In genomic region chr9:110700953-110701352, GRCh38 we compare ENCODE assay signal across 22 cellular contexts. TPM values are rescaled to one million over a fixed set of nuclear protein-coding genes. Genes with fewer than 3 reads are reported as not detected.
DNase-seq lines count a peak whose midpoint lies in the region; ATAC-seq, FAIRE-seq and TF ChIP-seq lines count a peak whose summit lies in the region.
"Had no signal": no experiment of that assay in that cellular context is flagged by ENCODE, and none has a peak within 500 bp of the region (broad histone marks: within the 10 kb centered on the region; RNA-seq: fewer than 3 reads in every experiment).

No MANE protein-coding gene starts in this region.

- no peaks in the 10 kb centered on the region for H3K36me3 ChIP-seq in HCT116 (ENCODE audit: control insufficient read depth in 1 of 2, insufficient read depth in 2 of 2, low read length in 2 of 2)
- H3K36me3 ChIP-seq in smooth muscle cell (ENCODE audit: low read depth), result no peaks in the 10 kb centered on the region
- H3K36me3 ChIP-seq: spleen had no signal

- H3K27ac ChIP-seq in A549 (0 out of 6 replicates have a peak overlapping the region, but pooled peaks of 1 of the 2 experiments have one; percentile 30), HCT116 (ENCODE audit: low read depth, low read length) (no peak overlapping the region), smooth muscle cell (ENCODE audit: low read depth) (no peak overlapping the region)
- H3K27ac ChIP-seq: spleen had no signal

- CTCF ChIA-PET in A549 (lab: Yijun Ruan, JAX), result interaction anchor here (1.2 kb wide), 1 partner anchor 12 kb away, joined by 3 read pairs; no protein-coding TSS in a partner anchor
- CTCF ChIA-PET in HCT116 (lab: Charles Lee), result no interaction called here

- peaks cover 10% of the 10 kb centered on the region for H3K4me1 ChIP-seq in A549
- H3K4me1 ChIP-seq in HCT116 (ENCODE audit: control insufficient read depth in 1 of 2, insufficient read depth in 2 of 2, low read length in 2 of 2), result peaks cover 7 to 12% of the 10 kb centered on the region in 2 experiments
- no peaks in the 10 kb centered on the region for H3K4me1 ChIP-seq in smooth muscle cell (ENCODE audit: low read depth)
- H3K4me1 ChIP-seq: spleen had no signal

- no peak for TF ChIP-seq EP300 in A549 (IDR thresholded peaks at IDR 0.05)

- POLR2A ChIA-PET in A549 (lab: Yijun Ruan, JAX), result no interaction called here
- POLR2A ChIA-PET in HCT116 (lab: Charles Lee), result interaction anchor here (1.0 kb wide), 1 partner anchor 43 kb away, joined by 3 read pairs; no protein-coding TSS in a partner anchor

- H3K9me3 ChIP-seq in A549 (no peaks in the 10 kb centered on the region), HCT116 (ENCODE audit: control insufficient read depth in 1 of 2, insufficient read depth in 1 of 2, low read depth in 1 of 2, low read length in 2 of 2) (no peaks in the 10 kb centered on the region), smooth muscle cell (replicated peaks; ENCODE audit: low read depth) (no peaks in the 10 kb centered on the region)
- H3K9me3 ChIP-seq: Caco-2, spleen had no signal

- intact Hi-C loops in HCT116 (cut with micrococcal nuclease), result no loop called here

- no peak for ATAC-seq in A549
- no peak for ATAC-seq in HCT116
- ATAC-seq in GM19351 (IDR thresholded peaks at IDR 0.05; ENCODE audit: unreplicated experiment), result no peak
- ATAC-seq: activated T-helper 17 cell treated with anti-CD3 and anti-CD28 coated beads, Interleukin-2, amount 50 U/mL, for 72 hours; stimulated activated memory B cell treated with anti-CD40 and anti-IgM and Interleukin-4, amounts not matched to agents 10 μg/mL and 1 μg/mL and 100 μg/mL, for 72 hours; WTC11 had no signal

- FAIRE-seq in A549 (lab: Jason Lieb, UNC), result no peak
- FAIRE-seq: GM18507 had no signal

- BruUV-seq in HCT116 (replicated peaks; lab: Mats Ljungman, UMichigan), result no TSS peak

- no peak for TF ChIP-seq RAD21 in A549 (conservative IDR thresholded peaks at IDR 0.05 in 1 of 2, IDR thresholded peaks at IDR 0.05 in 1 of 2)
- no peak for TF ChIP-seq RAD21 in HCT116 (IDR thresholded peaks at IDR 0.05; ENCODE audit: low read depth)

- TF ChIP-seq POLR2A in A549 (IDR thresholded peaks at IDR 0.05; ENCODE audit: low read length), result no peak
- no peak for TF ChIP-seq POLR2A in HCT116 (IDR thresholded peaks at IDR 0.05; ENCODE audit: borderline replicate concordance, extremely low read depth, insufficient read depth, insufficient read length)

- 3% methylated on average over 1 of the region's 1 CpG for WGBS in A549 (ENCODE audit: missing lambda C conversion rate)
- 41% methylated on average over 1 of the region's 1 CpG for WGBS in smooth muscle cell (ENCODE audit: low lambda C conversion rate)

- H3F3A ChIP-seq in smooth muscle cell (ENCODE audit: low read depth), result no peaks in the 10 kb centered on the region

- H3K9me2 ChIP-seq in HCT116 (ENCODE audit: insufficient read depth), result no peaks in the 10 kb centered on the region

- RAD21 ChIA-PET in HCT116 (lab: Charles Lee; ENCODE audit: low non-redundant PET in 1 of 2, low total read pairs in 2 of 2, uncharacterized antibody in 2 of 2, unreplicated experiment in 2 of 2), result no interaction called here

- TF ChIP-seq CTCF in A549 (IDR thresholded peaks at IDR 0.05), result no peak
- no peak for TF ChIP-seq CTCF in HCT116 (IDR thresholded peaks at IDR 0.05 in 2 of 3, conservative IDR thresholded peaks at IDR 0.05 in 1 of 3; ENCODE audit: borderline replicate concordance in 1 of 3, insufficient read depth in 1 of 3, low read depth in 2 of 3, low read length in 2 of 3)
- TF ChIP-seq CTCF in foreskin fibroblast (IDR thresholded peaks at IDR 0.05; ENCODE audit: low read depth, low read length), result no peak
- no peak for TF ChIP-seq CTCF in smooth muscle cell (IDR thresholded peaks at IDR 0.05; ENCODE audit: borderline replicate concordance, insufficient read depth, poor library complexity, severe bottlenecking)

- H3K27me3 ChIP-seq in HCT116 (ENCODE audit: insufficient read depth, low read length) (no peaks in the 10 kb centered on the region), smooth muscle cell (ENCODE audit: low read depth) (no peaks in the 10 kb centered on the region)
- H3K27me3 ChIP-seq: spleen had no signal

- no peaks in the 10 kb centered on the region for H3K79me2 ChIP-seq in HCT116 (ENCODE audit: insufficient read depth, low read length)
- no peaks in the 10 kb centered on the region for H3K79me2 ChIP-seq in smooth muscle cell (ENCODE audit: low read depth)

- DNase-seq in A549 (ENCODE audit: low read depth in 1 of 2, low spot score in 1 of 2), result no peak
- no peak for DNase-seq in HCT116 (ENCODE audit: low read depth, low spot score)
- peak; percentile 28 for DNase-seq in amniotic epithelial cell (ENCODE audit: low read depth)
- DNase-seq in foreskin fibroblast, result peak; percentile 58 to 81
- DNase-seq in NCI-H1694 treated with DMSO at 0.1 percent for 48 hours (lab: John Stamatoyannopoulos, UW), result no peak
- no peak for DNase-seq in smooth muscle cell (lab: John Stamatoyannopoulos, UW; ENCODE audit: unreplicated experiment)
- DNase-seq in NCI-H524 treated with DMSO at 0.1 percent for 48 hours (lab: John Stamatoyannopoulos, UW), result no peak
- DNase-seq: ACHN, Caco-2, erythroblast, hippocampal formation, left cardiac atrium, NCI-H1694, NCI-H526 treated with DMSO at 0.1 percent for 48 hours, spleen, T-helper 1 cell, trophoblast cell had no signal

- H2AFZ ChIP-seq in HCT116 (ENCODE audit: low read depth, low read length, poor library complexity, severe bottlenecking), result peak overlapping the region; percentile 7
- no peak overlapping the region for H2AFZ ChIP-seq in smooth muscle cell (ENCODE audit: low read depth)

- H3K4me2 ChIP-seq in A549 (peak overlapping the region; percentile 40), HCT116 (ENCODE audit: low read length) (peak overlapping the region; percentile 15), smooth muscle cell (no peak overlapping the region)

- H3K4me3 ChIP-seq in A549 (no peak overlapping the region), HCT116 (replicated peaks in 1 of 2; ENCODE audit: low read depth in 1 of 2, low read length in 2 of 2) (no peak overlapping the region), foreskin fibroblast (ENCODE audit: low read depth in 1 of 2, low read length in 2 of 2) (no peak overlapping the region), smooth muscle cell (no peak overlapping the region)
- H3K4me3 ChIP-seq: spleen had no signal

- H4K20me1 ChIP-seq in HCT116 (ENCODE audit: insufficient read depth), result no peaks in the 10 kb centered on the region
- H4K20me1 ChIP-seq in smooth muscle cell (ENCODE audit: low read depth), result no peaks in the 10 kb centered on the region

- no peak overlapping the region for H3K9ac ChIP-seq in HCT116 (ENCODE audit: low read length)
- no peak overlapping the region for H3K9ac ChIP-seq in smooth muscle cell (ENCODE audit: low read depth)

TF ChIP-seq in A549, 52 proteins besides CTCF, POLR2A, EP300 and RAD21:
- 0 out of 2 replicates have a peak, but pooled peaks have one; percentile 37 for TF ChIP-seq JUNB (IDR thresholded peaks at IDR 0.05)
- TF ChIP-seq FOSL2 (IDR thresholded peaks at IDR 0.05), result peak; percentile 38; the same call in 1 of the 2 replicates
- peak; percentile 43; the same call in 1 of the 2 replicates for TF ChIP-seq FOSL2 (CRISPR knock-in tag; IDR thresholded peaks at IDR 0.05)
- TF ChIP-seq GATA3 (IDR thresholded peaks at IDR 0.05; ENCODE audit: borderline replicate concordance), result no peak
- TF ChIP-seq ESRRA (IDR thresholded peaks at IDR 0.05; ENCODE audit: borderline replicate concordance, low read length), result no peak

TF ChIP-seq in HCT116, 20 proteins besides CTCF, POLR2A, EP300 and RAD21:
- peak; percentile 41; the same call in 1 of the 2 replicates for TF ChIP-seq JUND (IDR thresholded peaks at IDR 0.05)
- peak; percentile 62 for TF ChIP-seq FOSL1 (IDR thresholded peaks at IDR 0.05; ENCODE audit: low read depth)
- TF ChIP-seq EGR1 (IDR thresholded peaks at IDR 0.05; ENCODE audit: low read depth), result peak; percentile 21; the same call in 1 of the 2 replicates
- TF ChIP-seq CBX3 (IDR thresholded peaks at IDR 0.05; ENCODE audit: low read depth), result no peak
- no peak for TF ChIP-seq REST (IDR thresholded peaks at IDR 0.05; ENCODE audit: low read depth)
- no peak for TF ChIP-seq SP1 (IDR thresholded peaks at IDR 0.05; ENCODE audit: low read depth)
- no peak for TF ChIP-seq POLR2AphosphoS5 (IDR thresholded peaks at IDR 0.05; ENCODE audit: low read depth, low read length)
- no peak for TF ChIP-seq ELF1 (IDR thresholded peaks at IDR 0.05; ENCODE audit: borderline replicate concordance, low read depth)
TF ChIP-seq in HCT116: peak in this region for 3.

RNA-seq across cellular contexts. Expression of gene MUSK, which starts 32.4 kb away (rescaled TPM):
- polyA plus RNA-seq in A549 (2011; rRNA removed) (not detected in 2 replicates), A549 (2017; fragmentation: RNase III; extraction: RNeasy Plus Mini Kit Qiagen cat#74134 plus additional on column Dnase treatment) (not detected in 3 replicates), smooth muscle cell (0.07 TPM in 1 of 2 replicates, not detected in the other)
- polyA plus RNA-seq in A549 (2012; cell fraction: cytosol; rRNA removed), result not detected in 2 replicates
- polyA plus RNA-seq in A549 (2012; cell fraction: nucleus; rRNA removed), result not detected in 2 replicates
- polyA minus RNA-seq in A549 (2011; rRNA and poly(A)+ RNA removed), result not detected in 2 replicates
- total RNA-seq in HCT116 (2021; ENCODE audit: unreplicated experiment) (not detected), smooth muscle cell (not detected in 2 replicates)
- 0.01 TPM in 1 of 2 replicates, not detected in the other for polyA plus RNA-seq in HCT116 (2012)
- total RNA-seq: activated T-helper 17 cell treated with anti-CD3 and anti-CD28 coated beads, Interleukin-2, amount 50 U/mL, for 72 hours; Caco-2; WTC11 had no signal

Comparison
In these comparisons a context has a peak if more than half of its experiments do, and no peak if none do; other contexts are left out.
1. DNase-seq: peak in amniotic epithelial cell (single experiment) and foreskin fibroblast (2 of 2); none in A549 (0 of 2), HCT116 (single experiment), NCI-H1694 treated with DMSO at 0.1 percent for 48 hours (single experiment), smooth muscle cell (single experiment) and NCI-H524 treated with DMSO at 0.1 percent for 48 hours (single experiment).